In the genomic region with DNA sequence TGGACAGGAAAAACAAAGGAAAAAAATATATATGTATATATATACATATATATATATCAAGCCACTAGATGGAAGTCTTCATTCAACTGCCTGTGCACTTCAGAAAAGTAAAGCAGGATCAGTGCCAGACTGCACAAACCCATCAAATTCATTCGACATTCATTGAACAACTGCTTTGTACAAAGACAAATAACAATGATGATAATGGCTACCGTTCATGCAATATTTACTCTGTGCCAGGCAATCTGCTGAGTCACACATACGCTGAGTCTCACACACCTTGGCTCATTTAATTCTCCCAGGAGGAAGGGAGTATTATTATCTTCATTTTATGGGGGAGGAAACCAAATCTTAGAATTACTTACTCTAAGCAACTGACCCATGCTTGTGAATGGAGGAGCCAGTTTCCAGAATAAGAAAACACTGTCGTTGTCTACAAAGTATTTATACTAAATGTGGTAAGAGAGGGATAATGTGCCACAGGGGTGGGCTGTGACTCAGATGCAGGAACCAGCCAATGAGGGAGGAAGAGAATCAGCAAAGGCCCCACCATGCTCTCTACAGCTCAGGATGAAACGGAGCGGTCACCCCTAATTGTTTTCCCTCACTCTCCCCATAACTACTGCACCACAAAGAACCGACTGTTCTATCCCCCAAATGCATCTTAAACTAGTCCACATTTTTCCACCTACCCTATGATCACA, we compare ENCODE assay signal across 10 cellular contexts. TPM values are rescaled to one million over a fixed set of nuclear protein-coding genes. Genes with fewer than 3 reads are reported as not detected.
A peak's percentile ranks its signal among the peaks of the same experiment; 100 is the strongest.
DNase-seq lines count a peak whose midpoint lies in the region; ATAC-seq and TF ChIP-seq lines count a peak whose summit lies in the region.
"Had no signal": no experiment of that assay in that cellular context is flagged by ENCODE, and none has a peak within 500 bp of the region (broad histone marks: within the 10 kb centered on the region; RNA-seq: fewer than 3 reads in every experiment).

No MANE protein-coding gene starts in this region.

- H3K9me3 ChIP-seq in A673 (ENCODE audit: low read depth, low read length, poor library complexity, severe bottlenecking) = no peaks in the 10 kb centered on the region
- no peaks in the 10 kb centered on the region for H3K9me3 ChIP-seq in tibial artery
- H3K9me3 ChIP-seq: ovary had no signal

- peak overlapping the region in 2 of 3 donors; percentile 13 to 14 for H3K27ac Mint-ChIP-seq in IgD-negative memory B cell

- H3K4me3 Mint-ChIP-seq in IgD-negative memory B cell = no peak overlapping the region
- H3K4me3 Mint-ChIP-seq: stimulated activated naive B cell treated with anti-CD40 and anti-IgM and Interleukin-4, amounts not matched to agents 10 μg/mL and 1 μg/mL and 100 μg/mL, for 72 hours had no signal

- TF ChIP-seq CTCF in A673 (conservative IDR thresholded peaks at IDR 0.05; ENCODE audit: low read depth, low read length) = no peak
- no peak for TF ChIP-seq CTCF in tibial artery (IDR thresholded peaks at IDR 0.05)

- H3K27me3 Mint-ChIP-seq in IgD-negative memory B cell = no peaks in the 10 kb centered on the region

- POLR2A ChIA-PET in A673 (lab: Charles Lee; ENCODE audit: low non-redundant PET) = no interaction called here

- H3K27me3 ChIP-seq in A673 (replicated peaks; ENCODE audit: insufficient read depth, low read depth, low read length, poor library complexity) (no peaks in the 10 kb centered on the region), tibial artery (no peaks in the 10 kb centered on the region)
- H3K27me3 ChIP-seq: ovary had no signal

- H3K4me1 Mint-ChIP-seq in IgD-negative memory B cell = peaks cover 41 to 74% (median 53%) of the 10 kb centered on the region in 3 donors

- H3K27ac ChIP-seq in A673 (ENCODE audit: low read depth, low read length, poor library complexity, severe bottlenecking) (no peak overlapping the region), tibial artery (no peak overlapping the region)
- H3K27ac ChIP-seq: ovary had no signal

- DNase-seq in DMS153 treated with DMSO at 0.1 percent for 48 hours (lab: John Stamatoyannopoulos, UW; ENCODE audit: unreplicated experiment) (peak; percentile 77), RPMI8226 (peak; percentile 25), kidney tubule cell (ENCODE audit: low spot score) (peak; percentile 70), A673 (ENCODE audit: low spot score) (no peak), AG20443 (ENCODE audit: low spot score) (no peak), tibial artery (no peak)
- DNase-seq: ovary; stimulated activated naive B cell treated with anti-CD40 and anti-IgM and Interleukin-4, amounts not matched to agents 10 μg/mL and 1 μg/mL and 100 μg/mL, for 72 hours had no signal

- no TSS peak for BruUV-seq in A673 (replicated peaks; lab: Mats Ljungman, UMichigan)

- H3K36me3 ChIP-seq in A673 (ENCODE audit: insufficient read depth, low read length, poor library complexity, severe bottlenecking) (no peaks in the 10 kb centered on the region), tibial artery (no peaks in the 10 kb centered on the region)
- H3K36me3 ChIP-seq: ovary had no signal

- H3K4me3 ChIP-seq in A673 (ENCODE audit: low read depth, low read length, poor library complexity, severe bottlenecking) = no peak overlapping the region
- H3K4me3 ChIP-seq in tibial artery = no peak overlapping the region
- H3K4me3 ChIP-seq: ovary had no signal

- no peak for ATAC-seq in HG02610 (IDR thresholded peaks at IDR 0.05; ENCODE audit: unreplicated experiment)
- ATAC-seq: stimulated activated naive B cell treated with anti-CD40 and anti-IgM and Interleukin-4, amounts not matched to agents 10 μg/mL and 1 μg/mL and 100 μg/mL, for 72 hours had no signal

- peaks cover 0 to 10% (median 7%) of the 10 kb centered on the region in 3 donors for H3K9me3 Mint-ChIP-seq in IgD-negative memory B cell

- CTCF ChIA-PET in A673 (lab: Charles Lee) = no interaction called here

- H3K36me3 Mint-ChIP-seq in IgD-negative memory B cell = no peaks in the 10 kb centered on the region

- H3K4me1 ChIP-seq in A673 (ENCODE audit: insufficient read depth, low read length, poor library complexity, severe bottlenecking) = no peaks in the 10 kb centered on the region
- H3K4me1 ChIP-seq in tibial artery = no peaks in the 10 kb centered on the region

- intact Hi-C loops in A673 (cut with micrococcal nuclease; ENCODE audit: unreplicated experiment) (no loop called here), tibial artery (cut with DNase I; ENCODE audit: low total_unique reads) (no loop called here)

RNA-seq across cellular contexts. Expression of a gene that starts 44.4 kb away (rescaled TPM):
- polyA plus RNA-seq in IgD-negative memory B cell = 2.8 TPM
- total RNA-seq in A673 (2021) = not detected in 2 replicates
- total RNA-seq: ovary had no signal
- polyA plus RNA-seq: ovary had no signal

Comparison
In these comparisons a context has a peak if more than half of its experiments do, and no peak if none do; other contexts are left out.
1. DNase-seq: peak in DMS153 treated with DMSO at 0.1 percent for 48 hours (single experiment), RPMI8226 (single experiment) and kidney tubule cell (single experiment); none in A673 (single experiment), AG20443 (single experiment) and tibial artery (0 of 2).